In the genomic region with DNA sequence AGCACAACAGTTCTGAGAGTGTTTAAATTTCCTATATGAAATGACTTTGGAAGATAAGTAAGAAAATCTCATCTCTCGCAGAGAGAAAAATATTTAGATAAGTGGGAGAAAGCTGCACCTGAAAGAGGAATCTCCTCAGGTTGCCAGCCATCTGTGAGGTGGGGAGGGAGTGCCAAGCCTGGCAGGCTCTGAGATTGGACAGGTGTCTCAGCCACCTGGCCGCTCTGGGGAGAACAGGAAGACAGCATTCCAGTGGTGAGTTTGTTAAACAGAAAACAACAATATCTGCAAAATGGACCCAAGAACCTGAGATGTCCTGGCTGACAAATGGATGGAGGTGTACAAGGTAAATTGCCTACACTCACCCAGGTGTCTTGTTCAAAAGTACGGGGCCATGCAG, we compare ENCODE assay signal across 15 cellular contexts. TPM values are rescaled to one million over a fixed set of nuclear protein-coding genes. Genes with fewer than 3 reads are reported as not detected.
"Had no signal": no experiment of that assay in that cellular context is flagged by ENCODE, and none has a peak within 500 bp of the region (broad histone marks: within the 10 kb centered on the region; RNA-seq: fewer than 3 reads in every experiment).

No MANE protein-coding gene starts in this region.

- H3K4me1 ChIP-seq: esophagus squamous epithelium, left lung, prostate gland, suprapubic skin, transverse colon, uterus had no signal

- H3K36me3 ChIP-seq: esophagus squamous epithelium, heart right ventricle, left lung, prostate gland, suprapubic skin, transverse colon, uterus had no signal

- H3K27me3 ChIP-seq: esophagus squamous epithelium, heart right ventricle, left lung, suprapubic skin, transverse colon, uterus had no signal

- H3K4me3 ChIP-seq: esophagus squamous epithelium, heart right ventricle, left lung, prostate gland, suprapubic skin, transverse colon, uterus had no signal

- H3K27ac ChIP-seq: esophagus squamous epithelium, heart right ventricle, left lung, prostate gland, suprapubic skin, transverse colon, uterus had no signal

- H3K9me3 ChIP-seq: esophagus squamous epithelium, prostate gland, suprapubic skin, transverse colon, uterus had no signal

- DNase-seq: activated B cell treated with CpG ODN at 0.5 μM for 24 hours; activated CD4-positive, alpha-beta memory T cell treated with anti-CD3 and anti-CD28 coated beads, Interleukin-2, amount 10 ng/mL, durations not matched to agents 7 days and 5 days; activated CD4-positive, alpha-beta T cell treated with anti-CD3 and anti-CD28 coated beads for 48 hours; activated CD8-positive, alpha-beta memory T cell treated with anti-CD3 and anti-CD28 coated beads, Interleukin-2, amount 10 ng/mL, durations not matched to agents 7 days and 5 days; effector memory CD8-positive, alpha-beta T cell; esophagus squamous epithelium; heart right ventricle; mammary epithelial cell; transverse colon; uterus had no signal

- ATAC-seq: activated CD8-positive, alpha-beta memory T cell treated with anti-CD3 and anti-CD28 coated beads, Interleukin-2, amount 10 ng/mL, durations not matched to agents 7 days and 5 days; effector memory CD8-positive, alpha-beta T cell; heart right ventricle; left lung; right cardiac atrium had no signal

RNA-seq across cellular contexts. Expression of gene EMCN, which starts 31.3 kb away (rescaled TPM):
- total RNA-seq: activated B cell treated with CpG ODN at 0.5 μM for 24 hours; activated CD4-positive, alpha-beta memory T cell treated with anti-CD3 and anti-CD28 coated beads, Interleukin-2, amount 10 ng/mL, durations not matched to agents 7 days and 5 days; activated CD8-positive, alpha-beta memory T cell treated with anti-CD3 and anti-CD28 coated beads, Interleukin-2, amount 10 ng/mL, durations not matched to agents 7 days and 5 days; mammary epithelial cell; neural crest cell had no signal
- polyA plus RNA-seq: mammary epithelial cell had no signal
